1 cellular context compared by ENCODE assay signal in the genomic region with DNA sequence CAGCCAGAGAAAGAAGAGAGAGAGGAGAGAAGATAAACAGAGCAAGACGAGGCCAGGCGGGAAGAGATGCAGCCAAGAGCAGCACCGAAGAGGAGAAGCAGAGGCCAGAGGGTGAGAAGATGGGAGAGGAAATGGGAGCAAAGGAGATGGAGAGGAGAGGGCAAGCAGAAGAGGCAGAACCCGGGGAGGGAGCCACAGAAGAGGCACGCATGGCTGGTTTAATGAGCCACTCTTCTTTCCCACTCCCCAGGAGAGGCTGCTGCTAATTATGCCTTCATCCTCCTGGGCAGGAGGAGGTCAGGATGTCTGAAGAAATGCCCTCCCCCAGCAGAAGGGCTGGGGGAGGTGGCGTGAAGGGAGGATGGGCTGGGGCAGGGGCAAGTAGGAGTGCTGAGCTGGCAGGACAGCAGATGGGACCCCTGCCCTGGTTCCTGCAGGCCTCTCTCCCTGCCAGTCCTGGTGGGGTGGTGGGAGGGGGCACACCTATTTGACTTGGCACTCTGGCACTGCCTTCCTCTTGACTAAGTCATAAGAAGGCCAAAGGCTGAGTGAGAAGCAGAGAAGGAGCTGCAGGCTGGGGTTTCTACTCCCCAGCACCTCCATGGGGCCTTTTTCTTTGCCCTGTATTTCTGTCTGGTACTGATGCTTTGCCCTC.
TF ChIP-seq lines count a peak whose summit lies in the region.

No MANE protein-coding gene starts in this region.

TF ChIP-seq in HEK293, 187 proteins besides CTCF, POLR2A, EP300 and RAD21 (continued from another document):
- no peak for TF ChIP-seq ZNF280D (tag by site-specific recombination; IDR thresholded peaks at IDR 0.05)
- peak; percentile 78 for TF ChIP-seq ZNF341 (tag by site-specific recombination; IDR thresholded peaks at IDR 0.05; ENCODE audit: low read depth)
- TF ChIP-seq ZNF112 (tag by site-specific recombination; IDR thresholded peaks at IDR 0.05), result no peak
- TF ChIP-seq ZIC2 (tag by site-specific recombination; IDR thresholded peaks at IDR 0.05), result peak; percentile 59
